21 cellular contexts compared by ENCODE assay signal in genomic region chr9:112226091-112226490, GRCh38.
"Had no signal": no experiment of that assay in that cellular context is flagged by ENCODE, and none has a peak within 500 bp of the region (broad histone marks: within the 10 kb centered on the region; RNA-seq: fewer than 3 reads in every experiment).

No MANE protein-coding gene starts in this region.

- H3K27ac Mint-ChIP-seq: mesothelial cell of epicardium; nephron progenitor cell; stimulated activated memory B cell treated with anti-CD40 and anti-IgM and Interleukin-4, amounts not matched to agents 10 μg/mL and 1 μg/mL and 100 μg/mL, for 72 hours; stimulated activated naive CD8-positive, alpha-beta T cell treated with anti-CD3 and anti-CD28 coated beads, Interleukin-15, Interleukin-2, amounts not matched to agents 100 ng/mL and 50 ng/mL, for 24 hours had no signal

- H3K27me3 Mint-ChIP-seq: effector memory CD8-positive, alpha-beta T cell; naive B cell; stimulated activated memory B cell treated with anti-CD40 and anti-IgM and Interleukin-4, amounts not matched to agents 10 μg/mL and 1 μg/mL and 100 μg/mL, for 72 hours; stimulated activated naive CD8-positive, alpha-beta T cell treated with anti-CD3 and anti-CD28 coated beads, Interleukin-15, Interleukin-2, amounts not matched to agents 100 ng/mL and 50 ng/mL, for 24 hours had no signal

- H3K9me3 Mint-ChIP-seq: effector memory CD8-positive, alpha-beta T cell; mesothelial cell of epicardium; naive B cell; nephron progenitor cell; stimulated activated memory B cell treated with anti-CD40 and anti-IgM and Interleukin-4, amounts not matched to agents 10 μg/mL and 1 μg/mL and 100 μg/mL, for 72 hours; stimulated activated naive CD8-positive, alpha-beta T cell treated with anti-CD3 and anti-CD28 coated beads, Interleukin-15, Interleukin-2, amounts not matched to agents 100 ng/mL and 50 ng/mL, for 24 hours had no signal

- DNase-seq: cortex of kidney; effector memory CD8-positive, alpha-beta T cell; hypothalamus; left ventricle myocardium superior; lower lobe of right lung; mesenchymal stem cell; mucosa of descending colon; naive B cell; nephron progenitor cell; nucleus accumbens; posterior cingulate gyrus; psoas muscle; right cardiac atrium; sigmoid colon; stimulated activated CD4-positive, alpha-beta T cell treated with anti-CD3 and anti-CD28 coated beads, Interleukin-2, amount 100 ng/mL, for 24 hours; stimulated activated CD4-positive, alpha-beta T cell treated with anti-CD3 and anti-CD28 coated beads, Interleukin-4, amount 100 ng/mL, for 24 hours; upper lobe of right lung; uterus had no signal

- ATAC-seq: effector memory CD8-positive, alpha-beta T cell; left ventricle myocardium superior; lower lobe of right lung; mucosa of descending colon; psoas muscle; right cardiac atrium; stimulated activated memory B cell treated with anti-CD40 and anti-IgM and Interleukin-4, amounts not matched to agents 10 μg/mL and 1 μg/mL and 100 μg/mL, for 72 hours; upper lobe of right lung had no signal

- H3K4me3 Mint-ChIP-seq: effector memory CD8-positive, alpha-beta T cell; mesothelial cell of epicardium; naive B cell; nephron progenitor cell; stimulated activated memory B cell treated with anti-CD40 and anti-IgM and Interleukin-4, amounts not matched to agents 10 μg/mL and 1 μg/mL and 100 μg/mL, for 72 hours; stimulated activated naive CD8-positive, alpha-beta T cell treated with anti-CD3 and anti-CD28 coated beads, Interleukin-15, Interleukin-2, amounts not matched to agents 100 ng/mL and 50 ng/mL, for 24 hours had no signal
